8 cellular contexts compared by ENCODE assay signal in the genomic region with DNA sequence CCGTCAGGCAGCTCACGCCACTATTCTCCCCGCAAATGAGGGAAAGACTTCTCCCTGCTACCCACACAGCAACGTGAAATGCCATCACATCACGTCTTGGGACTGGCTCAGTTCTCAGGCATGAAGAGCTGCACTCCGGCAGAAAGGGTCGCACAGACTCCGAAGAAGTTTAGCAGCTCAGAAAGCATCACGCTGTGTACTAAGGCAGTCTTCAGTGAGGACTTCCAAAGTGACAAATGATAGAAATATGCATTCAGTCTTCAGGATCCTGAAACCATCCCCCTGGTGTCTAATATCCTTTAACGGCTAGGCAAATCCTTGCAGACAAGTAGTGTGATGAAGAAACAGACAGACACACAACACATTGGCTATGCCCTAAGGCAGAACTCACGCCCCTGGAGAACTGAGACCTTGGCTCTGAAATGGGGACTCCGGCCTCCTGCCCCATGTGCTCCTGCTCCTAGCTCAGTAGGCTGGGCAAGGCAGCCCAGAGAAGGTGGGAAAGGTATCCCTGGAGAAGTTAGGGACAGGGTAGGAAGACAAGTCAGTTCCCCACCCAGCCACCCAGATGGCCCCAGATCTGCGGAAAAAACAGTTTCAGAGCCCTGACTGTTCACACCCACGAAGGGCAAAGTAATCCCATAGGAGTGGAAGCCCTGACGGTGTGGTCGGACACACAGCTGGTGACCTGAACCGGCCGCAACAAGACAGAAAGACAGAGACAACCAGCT. TPM values are rescaled to one million over a fixed set of nuclear protein-coding genes. Genes with fewer than 3 reads are reported as not detected.
DNase-seq lines count a peak whose midpoint lies in the region; ATAC-seq and TF ChIP-seq lines count a peak whose summit lies in the region.

No MANE protein-coding gene starts in this region.

- H3K9me3 Mint-ChIP-seq in activated T-cell treated with anti-CD3 and anti-CD28 coated beads, Interleukin-2, amount 50 U/mL, for 24 hours = no peaks in the 10 kb centered on the region
- H3K9me3 Mint-ChIP-seq in activated naive CD8-positive, alpha-beta T cell treated with anti-CD3 and anti-CD28 coated beads, Interleukin-2, amount 50 U/mL, for 24 hours = no peaks in the 10 kb centered on the region
- no peaks in the 10 kb centered on the region for H3K9me3 Mint-ChIP-seq in type B pancreatic cell

- peak overlapping the region; percentile 83 for H3K27ac Mint-ChIP-seq in activated T-cell treated with anti-CD3 and anti-CD28 coated beads, Interleukin-2, amount 50 U/mL, for 24 hours
- peak overlapping the region; percentile 77 for H3K27ac Mint-ChIP-seq in activated naive CD8-positive, alpha-beta T cell treated with anti-CD3 and anti-CD28 coated beads, Interleukin-2, amount 50 U/mL, for 24 hours
- peak overlapping the region; percentile 73 for H3K27ac Mint-ChIP-seq in type B pancreatic cell

- H3K4me3 Mint-ChIP-seq in activated T-cell treated with anti-CD3 and anti-CD28 coated beads, Interleukin-2, amount 50 U/mL, for 24 hours = peak overlapping the region; percentile 86
- peak overlapping the region; percentile 83 for H3K4me3 Mint-ChIP-seq in activated naive CD8-positive, alpha-beta T cell treated with anti-CD3 and anti-CD28 coated beads, Interleukin-2, amount 50 U/mL, for 24 hours
- H3K4me3 Mint-ChIP-seq in type B pancreatic cell = peak overlapping the region; percentile 95

- H3K9me3 ChIP-seq in right lobe of liver = no peaks in the 10 kb centered on the region

- no peak for TF ChIP-seq POLR2A in right lobe of liver (IDR thresholded peaks at IDR 0.05)

- ATAC-seq in activated naive CD8-positive, alpha-beta T cell treated with anti-CD3 and anti-CD28 coated beads, Interleukin-2, amount 50 U/mL, for 24 hours = no peak
- ATAC-seq in right lobe of liver (peak in 1 of 4 donors; percentile 12), HG03521 (IDR thresholded peaks at IDR 0.05; ENCODE audit: unreplicated experiment) (no peak)

- no peaks in the 10 kb centered on the region for H3K4me1 ChIP-seq in right lobe of liver

- intact Hi-C loops in right lobe of liver (cut with DNase I) = no loop called here

- no peak overlapping the region for H3K27ac ChIP-seq in right lobe of liver

- H3K36me3 Mint-ChIP-seq in activated T-cell treated with anti-CD3 and anti-CD28 coated beads, Interleukin-2, amount 50 U/mL, for 24 hours (ENCODE audit: low read depth) = peaks cover 7% of the 10 kb centered on the region
- no peaks in the 10 kb centered on the region for H3K36me3 Mint-ChIP-seq in activated naive CD8-positive, alpha-beta T cell treated with anti-CD3 and anti-CD28 coated beads, Interleukin-2, amount 50 U/mL, for 24 hours (ENCODE audit: low read depth)
- no peaks in the 10 kb centered on the region for H3K36me3 Mint-ChIP-seq in type B pancreatic cell

- H3K27me3 ChIP-seq in right lobe of liver = no peaks in the 10 kb centered on the region

- no peak for DNase-seq in activated T-cell treated with anti-CD3 and anti-CD28 coated beads, Interleukin-2, amount 50 U/mL, for 24 hours
- no peak for DNase-seq in activated T-cell treated with anti-CD3 and anti-CD28 coated beads for 4 hours
- no peak for DNase-seq in activated naive CD8-positive, alpha-beta T cell treated with anti-CD3 and anti-CD28 coated beads, Interleukin-2, amount 50 U/mL, for 24 hours
- peak in 1 of 3 donors; percentile 39 for DNase-seq in right lobe of liver
- no peak for DNase-seq in type B pancreatic cell (ENCODE audit: extremely low spot score, unreplicated experiment)
- DNase-seq in RPMI8226 = no peak
- no peak for DNase-seq in C1 segment of cervical spinal cord (lab: John Stamatoyannopoulos, UW)

- H3K27me3 Mint-ChIP-seq in activated T-cell treated with anti-CD3 and anti-CD28 coated beads, Interleukin-2, amount 50 U/mL, for 24 hours = no peaks in the 10 kb centered on the region
- peaks cover 12% of the 10 kb centered on the region for H3K27me3 Mint-ChIP-seq in activated naive CD8-positive, alpha-beta T cell treated with anti-CD3 and anti-CD28 coated beads, Interleukin-2, amount 50 U/mL, for 24 hours
- peaks cover 21% of the 10 kb centered on the region for H3K27me3 Mint-ChIP-seq in type B pancreatic cell

- TF ChIP-seq CTCF in right lobe of liver (IDR thresholded peaks at IDR 0.05) (no peak), type B pancreatic cell (conservative IDR thresholded peaks at IDR 0.05) (no peak)

- H3K36me3 ChIP-seq in right lobe of liver = no peaks in the 10 kb centered on the region

- 15% methylated on average over 11 of the region's 18 CpGs for WGBS in right lobe of liver (ENCODE audit: insufficient coverage, low coverage, low lambda C conversion rate, missing lambda C conversion rate)

- peak overlapping the region in 2 of 3 donors; percentile 30 to 35 for H3K4me3 ChIP-seq in right lobe of liver

- peaks cover 51% of the 10 kb centered on the region for H3K4me1 Mint-ChIP-seq in activated T-cell treated with anti-CD3 and anti-CD28 coated beads, Interleukin-2, amount 50 U/mL, for 24 hours (ENCODE audit: low read depth)
- peaks cover 41% of the 10 kb centered on the region for H3K4me1 Mint-ChIP-seq in activated naive CD8-positive, alpha-beta T cell treated with anti-CD3 and anti-CD28 coated beads, Interleukin-2, amount 50 U/mL, for 24 hours
- H3K4me1 Mint-ChIP-seq in type B pancreatic cell (ENCODE audit: unreplicated experiment) = peaks cover 46% of the 10 kb centered on the region

RNA-seq across cellular contexts. Expression of gene XYLT1, which starts 1.6 kb away (rescaled TPM):
- total RNA-seq in right lobe of liver = 1 to 10 TPM in 2 of 6 experiments, under 1 TPM in 4; 0.48 to 2.0 (median 0.59) TPM
- 14.3 and 14.9 TPM in 2 replicates for total RNA-seq in type B pancreatic cell (ENCODE audit: low replicate concordance)
